In the genomic region with DNA sequence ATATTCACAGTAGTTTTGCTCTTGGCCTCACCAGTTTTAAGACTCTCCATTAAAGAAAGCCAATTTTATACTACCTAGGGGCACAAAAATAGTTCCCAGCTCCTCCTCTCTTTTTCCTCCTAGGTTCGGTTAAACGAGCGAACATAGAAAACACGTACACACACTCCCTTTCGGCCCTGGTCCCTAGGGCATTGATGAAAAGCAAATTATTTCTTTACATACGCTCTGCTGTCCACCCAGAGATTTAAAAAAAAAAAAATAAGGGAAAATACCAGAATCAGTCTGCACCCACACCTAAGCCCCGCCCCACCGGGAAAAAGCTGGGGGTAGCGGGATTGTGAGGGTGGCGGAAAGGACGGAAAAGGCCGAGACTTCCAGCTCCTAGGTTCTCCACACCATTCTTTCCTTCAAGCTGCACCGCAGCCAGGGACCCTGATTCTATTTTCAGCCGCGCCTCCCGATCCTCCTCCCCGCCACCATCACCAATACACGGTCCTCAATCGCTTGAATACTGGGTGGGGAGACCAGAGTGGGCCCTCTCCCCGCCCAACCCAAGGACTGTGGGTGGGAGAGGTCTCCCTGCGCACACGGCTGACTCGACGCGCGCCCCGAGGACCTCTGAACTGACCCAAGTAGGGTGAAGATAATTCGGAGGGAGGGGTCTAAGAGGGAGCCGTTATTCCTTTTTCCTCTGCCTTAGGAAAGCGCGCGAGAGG, we compare ENCODE assay signal across 8 cellular contexts. TPM values are rescaled to one million over a fixed set of nuclear protein-coding genes. Genes with fewer than 3 reads are reported as not detected.
DNase-seq lines count a peak whose midpoint lies in the region; ATAC-seq, FAIRE-seq and TF ChIP-seq lines count a peak whose summit lies in the region.

No MANE protein-coding gene starts in this region.

- no peaks in the 10 kb centered on the region for H3K36me3 ChIP-seq in BE2C
- no peaks in the 10 kb centered on the region for H3K36me3 ChIP-seq in thymus (ENCODE audit: control insufficient read depth, insufficient read depth)

- H3K27me3 ChIP-seq in BE2C, result no peaks in the 10 kb centered on the region
- H3K27me3 ChIP-seq in thymus (ENCODE audit: control insufficient read depth, insufficient read depth), result no peaks in the 10 kb centered on the region

- H3K4me1 ChIP-seq in BE2C (peaks cover 3% of the 10 kb centered on the region; the same call in 1 of the 2 replicates), thymus (ENCODE audit: control insufficient read depth, insufficient read depth, low read length) (peaks cover 7% of the 10 kb centered on the region)

- TF ChIP-seq CTCF in BE2C (IDR thresholded peaks at IDR 0.05; ENCODE audit: low read depth, low read length) (no peak), coronary artery (IDR thresholded peaks at IDR 0.05) (no peak)

- peak; percentile 5 for ATAC-seq in HG03460 (IDR thresholded peaks at IDR 0.05; ENCODE audit: unreplicated experiment)

- 1% methylated on average over 32 of the region's 32 CpGs for WGBS in thymus

- in situ Hi-C loops in SK-MEL-5 (cut with HindIII; ENCODE audit: low pct_unique_long_range_greater_than_20kb, low sequenced_read_pairs), result no loop called here

- H3K4me3 ChIP-seq in BE2C (ENCODE audit: low read depth, low read length), result peak overlapping the region; percentile 92
- peak overlapping the region; percentile 88 for H3K4me3 ChIP-seq in coronary artery
- peak overlapping the region; percentile 89 for H3K4me3 ChIP-seq in thymus (ENCODE audit: low read length)

- peak overlapping the region; percentile 97 to 100 for H3K27ac ChIP-seq in coronary artery
- peak overlapping the region; percentile 90 for H3K27ac ChIP-seq in thymus (ENCODE audit: low read depth)

- H3K9me3 ChIP-seq in BE2C (no peaks in the 10 kb centered on the region), thymus (ENCODE audit: control insufficient read depth) (no peaks in the 10 kb centered on the region)

- DNase-seq in BE2C, result peak; percentile 21
- no peak for DNase-seq in GM18507 (ENCODE audit: extremely low spot score, insufficient read length, low read depth)
- peak; percentile 41 for DNase-seq in SK-MEL-5 (ENCODE audit: low read depth, low spot score)
- DNase-seq in coronary artery (ENCODE audit: low spot score), result peak; percentile 78
- DNase-seq in lung microvascular endothelial cell (ENCODE audit: low read depth in 2 of 2), result peak; percentile 53 to 59
- DNase-seq in LoVo (ENCODE audit: low spot score), result no peak

- peak; percentile 44 for FAIRE-seq in GM18507 (lab: Jason Lieb, UNC)

RNA-seq across cellular contexts. Expression of gene ATF2, which starts 0.8 kb away (rescaled TPM):
- 10.3 TPM for polyA plus RNA-seq in BE2C (2012; ENCODE audit: insufficient read depth, insufficient read length, low read depth)
- 30.2 and 40.4 TPM in 2 replicates for total RNA-seq in SK-MEL-5 (2014; rRNA removed; shearing (Covaris generic))
- 18.8 and 24.2 TPM in 2 replicates for polyA plus RNA-seq in SK-MEL-5 (2015; cell fraction: cytosol; rRNA removed)
- 37.4 and 53.0 TPM in 2 replicates for polyA plus RNA-seq in SK-MEL-5 (2015; cell fraction: nucleus; rRNA removed)
- total RNA-seq in lung microvascular endothelial cell, result 26.6 and 44.4 TPM in 2 replicates
- 32.1 TPM for polyA plus RNA-seq in thymus

RNA-seq across cellular contexts. Expression of gene ATP5MC3, which starts 14.3 kb away (rescaled TPM):
- 180 TPM for polyA plus RNA-seq in BE2C (2012; ENCODE audit: insufficient read depth, insufficient read length, low read depth)
- 359 and 406 TPM in 2 replicates for total RNA-seq in SK-MEL-5 (2014; rRNA removed; shearing (Covaris generic))
- polyA plus RNA-seq in SK-MEL-5 (2015; cell fraction: cytosol; rRNA removed), result 367 and 434 TPM in 2 replicates
- polyA plus RNA-seq in SK-MEL-5 (2015; cell fraction: nucleus; rRNA removed), result 98.4 and 125 TPM in 2 replicates
- 53.4 and 74.5 TPM in 2 replicates for total RNA-seq in lung microvascular endothelial cell
- 184 TPM for polyA plus RNA-seq in thymus

Comparison
In these comparisons a context has a peak if more than half of its experiments do, and no peak if none do; other contexts are left out.
1. DNase-seq: peak in BE2C (single experiment), SK-MEL-5 (single experiment), coronary artery (single experiment) and lung microvascular endothelial cell (2 of 2); none in GM18507 (single experiment) and LoVo (single experiment).
2. Peak in every context shown above with its lines, with median percentiles within 50 percentile points of each other: H3K4me3 ChIP-seq.